Comparison of ENCODE assay signal across 21 cellular contexts in the genomic region with DNA sequence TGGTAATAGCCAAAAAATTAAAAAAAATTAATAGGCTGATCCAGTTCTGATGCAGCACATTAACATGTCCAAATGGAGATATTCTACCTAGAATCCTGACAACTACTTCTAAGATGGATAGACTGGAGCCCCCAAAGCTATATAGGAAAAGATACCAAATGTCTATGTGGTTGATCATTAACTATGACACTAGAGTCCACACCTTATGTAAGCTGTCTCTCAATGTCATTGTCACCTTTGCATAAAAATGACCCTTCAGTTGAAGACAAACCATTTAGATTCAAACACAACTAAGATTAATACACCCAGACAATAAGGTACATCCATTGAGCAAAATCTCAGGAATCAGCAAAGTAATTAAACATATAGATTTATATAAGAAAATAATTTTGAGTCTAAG. TPM values are rescaled to one million over a fixed set of nuclear protein-coding genes. Genes with fewer than 3 reads are reported as not detected.
DNase-seq lines count a peak whose midpoint lies in the region.
"Had no signal": no experiment of that assay in that cellular context is flagged by ENCODE, and none has a peak within 500 bp of the region (broad histone marks: within the 10 kb centered on the region; RNA-seq: fewer than 3 reads in every experiment).

No MANE protein-coding gene starts in this region.

- no peak overlapping the region for H2BK120ac ChIP-seq in mesendoderm (ENCODE audit: low read depth, low read length)

- no peaks in the 10 kb centered on the region for H3K4me1 ChIP-seq in mesendoderm (ENCODE audit: control insufficient read depth, low read depth, low read length)
- H3K4me1 ChIP-seq: BE2C, BLaER1 had no signal

- no peak overlapping the region for H4K5ac ChIP-seq in mesendoderm (ENCODE audit: low read length)

- no peaks in the 10 kb centered on the region for H3K36me3 ChIP-seq in mesendoderm (ENCODE audit: control insufficient read depth, insufficient read depth, low read length)
- H3K36me3 ChIP-seq: BE2C, BLaER1 had no signal

- H3K9ac ChIP-seq in mesendoderm (ENCODE audit: low read length): no peak overlapping the region
- H3K9ac ChIP-seq: BLaER1 had no signal

- H4K8ac ChIP-seq in mesendoderm (ENCODE audit: low read depth, low read length): no peak overlapping the region

- H3K27me3 ChIP-seq in mesendoderm (ENCODE audit: insufficient read depth, low read length, poor library complexity): no peaks in the 10 kb centered on the region
- H3K27me3 ChIP-seq: BE2C, BLaER1 had no signal

- H3K4ac ChIP-seq in mesendoderm (ENCODE audit: low read depth, low read length): no peak overlapping the region

- H3K79me1 ChIP-seq in mesendoderm (ENCODE audit: low read length): no peaks in the 10 kb centered on the region

- no peak overlapping the region for H2AK5ac ChIP-seq in mesendoderm (ENCODE audit: low read length)

- H3K27ac ChIP-seq in mesendoderm (ENCODE audit: low read depth, low read length): no peak overlapping the region
- H3K27ac ChIP-seq: BLaER1 had no signal

- H2BK5ac ChIP-seq in mesendoderm (ENCODE audit: low read length): no peak overlapping the region

- no peak overlapping the region for H3K56ac ChIP-seq in mesendoderm (ENCODE audit: low read length)

- DNase-seq in DMS53 (lab: John Stamatoyannopoulos, UW): peak; percentile 55
- DNase-seq in DMS53 treated with DMSO at 0.1 percent for 48 hours (lab: John Stamatoyannopoulos, UW; ENCODE audit: unreplicated experiment): peak; percentile 20
- no peak for DNase-seq in mesendoderm
- no peak for DNase-seq in activated CD8-positive, alpha-beta memory T cell treated with anti-CD3 and anti-CD28 coated beads, Interleukin-2, amount 50 U/mL, for 48 hours
- DNase-seq in posterior cingulate gyrus: no peak
- DNase-seq: 8988T; ACHN; BE2C; C1 segment of cervical spinal cord; CD4-positive, alpha-beta memory T cell; CD4-positive, CD25-positive, alpha-beta regulatory T cell; CD8-positive, alpha-beta memory T cell; COR-L47; DMS 273 treated with DMSO at 0.1 percent for 48 hours; DMS153; DMS79; DND-41; EL; GDM1 had no signal

- no peak overlapping the region for H3K4me3 ChIP-seq in mesendoderm (ENCODE audit: low read length)
- H3K4me3 ChIP-seq: BLaER1, GM12878 had no signal

- no peak overlapping the region for H3K4me2 ChIP-seq in mesendoderm (ENCODE audit: low read length)
- H3K4me2 ChIP-seq: BLaER1 had no signal

- H3K23ac ChIP-seq in mesendoderm (ENCODE audit: low read length): no peak overlapping the region

- H2BK15ac ChIP-seq in mesendoderm (replicated peaks; ENCODE audit: low read depth): no peak overlapping the region

- intact Hi-C loops in posterior cingulate gyrus (cut with DNase I): no loop called here

- no peaks in the 10 kb centered on the region for H3K79me2 ChIP-seq in mesendoderm (ENCODE audit: control insufficient read depth, insufficient read depth, low read length)

- peak overlapping the region; percentile 94 for H3K18ac ChIP-seq in mesendoderm (ENCODE audit: low read length)

RNA-seq across cellular contexts. Expression of gene ZNF396, which starts 14.6 kb away (rescaled TPM):
- polyA plus RNA-seq in mesendoderm (2013, experiment 1 of 2): 0.42 TPM
- polyA plus RNA-seq in mesendoderm (2013, experiment 2 of 2): 0.62 TPM

RNA-seq across cellular contexts. Expression of gene ZNF24, which starts 18.3 kb away (rescaled TPM):
- polyA plus RNA-seq in mesendoderm (2013, experiment 1 of 2): 35.8 TPM
- polyA plus RNA-seq in mesendoderm (2013, experiment 2 of 2): 35.7 TPM

Comparison
In these comparisons a context has a peak if more than half of its experiments do, and no peak if none do; other contexts are left out.
1. DNase-seq: peak in DMS53 (single experiment) and DMS53 treated with DMSO at 0.1 percent for 48 hours (single experiment); none in mesendoderm (single experiment), activated CD8-positive, alpha-beta memory T cell treated with anti-CD3 and anti-CD28 coated beads, Interleukin-2, amount 50 U/mL, for 48 hours (single experiment) and posterior cingulate gyrus (0 of 10).